In the genomic region with DNA sequence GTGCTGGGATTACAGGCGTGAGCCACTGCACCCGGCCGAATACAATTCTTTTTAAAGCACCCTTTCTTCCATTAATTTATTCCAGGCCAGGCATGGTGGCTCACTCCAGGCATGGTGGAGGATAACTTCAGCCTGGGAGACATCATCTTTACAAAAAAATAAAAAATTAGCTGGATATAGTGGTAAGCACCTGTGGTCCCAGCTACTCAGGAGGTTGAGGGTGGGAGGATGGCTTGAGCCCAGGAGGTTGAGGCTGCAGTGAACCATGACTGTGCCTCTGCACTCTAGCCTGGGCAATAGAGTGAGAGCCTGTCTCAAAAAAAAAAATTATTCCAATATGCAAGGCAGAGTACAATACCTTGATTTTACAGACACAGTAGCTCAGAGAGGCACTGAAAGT, we compare ENCODE assay signal across 2 cellular contexts.
TF ChIP-seq lines count a peak whose summit lies in the region.

No MANE protein-coding gene starts in this region.

TF ChIP-seq in SK-N-SH treated with all-trans-retinoic acid at 6 μM for 48 hours, 23 proteins besides CTCF, POLR2A, EP300 and RAD21 (continued from another document):
- TF ChIP-seq, protein P1, sequence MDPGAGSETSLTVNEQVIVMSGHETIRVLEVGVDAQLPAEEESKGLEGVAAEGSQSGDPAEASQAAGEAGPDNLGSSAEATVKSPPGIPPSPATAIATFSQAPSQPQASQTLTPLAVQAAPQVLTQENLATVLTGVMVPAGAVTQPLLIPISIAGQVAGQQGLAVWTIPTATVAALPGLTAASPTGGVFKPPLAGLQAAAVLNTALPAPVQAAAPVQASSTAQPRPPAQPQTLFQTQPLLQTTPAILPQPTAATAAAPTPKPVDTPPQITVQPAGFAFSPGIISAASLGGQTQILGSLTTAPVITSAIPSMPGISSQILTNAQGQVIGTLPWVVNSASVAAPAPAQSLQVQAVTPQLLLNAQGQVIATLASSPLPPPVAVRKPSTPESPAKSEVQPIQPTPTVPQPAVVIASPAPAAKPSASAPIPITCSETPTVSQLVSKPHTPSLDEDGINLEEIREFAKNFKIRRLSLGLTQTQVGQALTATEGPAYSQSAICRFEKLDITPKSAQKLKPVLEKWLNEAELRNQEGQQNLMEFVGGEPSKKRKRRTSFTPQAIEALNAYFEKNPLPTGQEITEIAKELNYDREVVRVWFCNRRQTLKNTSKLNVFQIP (CRISPR knock-in tag; IDR thresholded peaks at IDR 0.05; ENCODE audit: borderline replicate concordance, low read depth), result no peak
- no peak for TF ChIP-seq CSDC2 (CRISPR knock-in tag; IDR thresholded peaks at IDR 0.05)
- TF ChIP-seq, protein P2, sequence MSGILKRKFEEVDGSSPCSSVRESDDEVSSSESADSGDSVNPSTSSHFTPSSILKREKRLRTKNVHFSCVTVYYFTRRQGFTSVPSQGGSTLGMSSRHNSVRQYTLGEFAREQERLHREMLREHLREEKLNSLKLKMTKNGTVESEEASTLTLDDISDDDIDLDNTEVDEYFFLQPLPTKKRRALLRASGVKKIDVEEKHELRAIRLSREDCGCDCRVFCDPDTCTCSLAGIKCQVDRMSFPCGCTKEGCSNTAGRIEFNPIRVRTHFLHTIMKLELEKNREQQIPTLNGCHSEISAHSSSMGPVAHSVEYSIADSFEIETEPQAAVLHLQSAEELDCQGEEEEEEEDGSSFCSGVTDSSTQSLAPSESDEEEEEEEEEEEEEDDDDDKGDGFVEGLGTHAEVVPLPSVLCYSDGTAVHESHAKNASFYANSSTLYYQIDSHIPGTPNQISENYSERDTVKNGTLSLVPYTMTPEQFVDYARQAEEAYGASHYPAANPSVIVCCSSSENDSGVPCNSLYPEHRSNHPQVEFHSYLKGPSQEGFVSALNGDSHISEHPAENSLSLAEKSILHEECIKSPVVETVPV (CRISPR knock-in tag; IDR thresholded peaks at IDR 0.05), result no peak

TF ChIP-seq in SK-N-SH, 30 proteins besides CTCF, POLR2A, EP300 and RAD21 (continued from another document):
- TF ChIP-seq, protein P3, sequence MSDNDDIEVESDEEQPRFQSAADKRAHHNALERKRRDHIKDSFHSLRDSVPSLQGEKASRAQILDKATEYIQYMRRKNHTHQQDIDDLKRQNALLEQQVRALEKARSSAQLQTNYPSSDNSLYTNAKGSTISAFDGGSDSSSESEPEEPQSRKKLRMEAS (IDR thresholded peaks at IDR 0.05; ENCODE audit: low read depth), result no peak
- TF ChIP-seq YY1 (IDR thresholded peaks at IDR 0.05; ENCODE audit: low read depth), result no peak
- no peak for TF ChIP-seq RCOR1 (IDR thresholded peaks at IDR 0.05; ENCODE audit: low read length)
- TF ChIP-seq, protein P4, sequence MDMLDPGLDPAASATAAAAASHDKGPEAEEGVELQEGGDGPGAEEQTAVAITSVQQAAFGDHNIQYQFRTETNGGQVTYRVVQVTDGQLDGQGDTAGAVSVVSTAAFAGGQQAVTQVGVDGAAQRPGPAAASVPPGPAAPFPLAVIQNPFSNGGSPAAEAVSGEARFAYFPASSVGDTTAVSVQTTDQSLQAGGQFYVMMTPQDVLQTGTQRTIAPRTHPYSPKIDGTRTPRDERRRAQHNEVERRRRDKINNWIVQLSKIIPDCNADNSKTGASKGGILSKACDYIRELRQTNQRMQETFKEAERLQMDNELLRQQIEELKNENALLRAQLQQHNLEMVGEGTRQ (IDR thresholded peaks at IDR 0.05; ENCODE audit: borderline replicate concordance, low read depth, low read length), result no peak
- TF ChIP-seq RFX5 (IDR thresholded peaks at IDR 0.05; ENCODE audit: low read length), result no peak
- no peak for TF ChIP-seq EZH2phosphoT487 (IDR thresholded peaks at IDR 0.05; ENCODE audit: borderline replicate concordance, low read depth)
- TF ChIP-seq ELF1 (IDR thresholded peaks at IDR 0.05), result no peak
- TF ChIP-seq NFIC (IDR thresholded peaks at IDR 0.05; ENCODE audit: borderline replicate concordance), result no peak
- TF ChIP-seq SIN3A (IDR thresholded peaks at IDR 0.05; ENCODE audit: borderline replicate concordance, low read depth, low read length), result no peak
- no peak for TF ChIP-seq MXI1 (IDR thresholded peaks at IDR 0.05; ENCODE audit: low read depth, low read length)
- TF ChIP-seq NRF1 (IDR thresholded peaks at IDR 0.05; ENCODE audit: low read depth, low read length), result no peak
TF ChIP-seq in SK-N-SH: peak in this region for 0.
